In the genomic region with DNA sequence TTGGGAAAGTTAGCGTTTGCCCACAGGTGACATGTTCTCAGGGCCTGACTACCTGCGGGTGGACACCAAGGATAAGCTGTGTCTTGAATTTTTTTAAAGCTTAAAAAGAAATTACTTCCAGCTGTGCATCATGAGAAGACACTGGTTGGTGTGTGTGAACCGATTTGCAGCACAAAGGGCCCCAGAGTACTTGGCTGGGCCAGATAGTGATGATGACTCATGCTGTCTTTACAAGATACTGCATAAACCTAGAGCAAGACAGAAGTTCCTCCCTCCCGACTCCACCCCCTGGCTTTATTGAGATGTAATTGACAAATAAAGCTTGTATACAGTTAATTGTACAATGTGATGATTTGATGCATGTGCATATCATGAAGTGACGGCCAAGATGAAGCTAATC, we compare ENCODE assay signal across 10 cellular contexts.
DNase-seq lines count a peak whose midpoint lies in the region; ATAC-seq, FAIRE-seq and TF ChIP-seq lines count a peak whose summit lies in the region.
"Had no signal": no experiment of that assay in that cellular context is flagged by ENCODE, and none has a peak within 500 bp of the region (broad histone marks: within the 10 kb centered on the region; RNA-seq: fewer than 3 reads in every experiment).

No MANE protein-coding gene starts in this region.

- H3K36me3 ChIP-seq in bronchial epithelial cell (ENCODE audit: control insufficient read depth, insufficient read depth, low read length): no peaks in the 10 kb centered on the region
- H3K36me3 ChIP-seq in kidney epithelial cell (ENCODE audit: control insufficient read depth, insufficient read depth, low read length): no peaks in the 10 kb centered on the region
- H3K36me3 ChIP-seq: lower lobe of right lung had no signal

- H3K27me3 ChIP-seq in bronchial epithelial cell (ENCODE audit: control insufficient read depth, insufficient read depth, low read length) (no peaks in the 10 kb centered on the region), kidney epithelial cell (ENCODE audit: control insufficient read depth, insufficient read depth, low read length) (no peaks in the 10 kb centered on the region)

- H3K4me3 ChIP-seq in bronchial epithelial cell (ENCODE audit: low read depth, low read length): no peak overlapping the region
- H3K4me3 ChIP-seq in kidney epithelial cell (ENCODE audit: low read depth, low read length): no peak overlapping the region
- H3K4me3 ChIP-seq: lower lobe of right lung had no signal

- FAIRE-seq in bronchial epithelial cell (lab: Jason Lieb, UNC): no peak
- no peak for FAIRE-seq in GM12891 (lab: Jason Lieb, UNC)

- peak; percentile 87 for DNase-seq in AG08395 (ENCODE audit: low spot score)
- DNase-seq in LoVo (ENCODE audit: low spot score): peak; percentile 18
- peak; percentile 85 for DNase-seq in bronchial epithelial cell (ENCODE audit: low read depth)
- peak; percentile 54 for DNase-seq in kidney epithelial cell (ENCODE audit: low read depth)
- DNase-seq in GM12891 (ENCODE audit: insufficient read length, low spot score): no peak
- no peak for DNase-seq in stimulated activated naive CD8-positive, alpha-beta T cell treated with anti-CD3 and anti-CD28 coated beads, Interleukin-15, Interleukin-2, amounts not matched to agents 100 U/mL and 50 U/mL, for 24 hours
- DNase-seq in COR-L47 (lab: John Stamatoyannopoulos, UW): no peak
- DNase-seq: lower lobe of right lung, NCI-H2081 had no signal

- TF ChIP-seq POLR2A in GM12891 (IDR thresholded peaks at IDR 0.05; ENCODE audit: low read depth, low read length): no peak

- ATAC-seq in HG02642 (IDR thresholded peaks at IDR 0.05; ENCODE audit: poor library complexity, unreplicated experiment): no peak
- ATAC-seq in stimulated activated naive CD8-positive, alpha-beta T cell treated with anti-CD3 and anti-CD28 coated beads, Interleukin-15, Interleukin-2, amounts not matched to agents 100 U/mL and 50 U/mL, for 24 hours: no peak

- no peak for TF ChIP-seq CTCF in bronchial epithelial cell (IDR thresholded peaks at IDR 0.05; ENCODE audit: insufficient read depth, low read length, severe bottlenecking)
- no peak for TF ChIP-seq CTCF in kidney epithelial cell (IDR thresholded peaks at IDR 0.05; ENCODE audit: insufficient read depth, low read length, poor library complexity, severe bottlenecking)

TF ChIP-seq in GM12891, 5 proteins besides CTCF, POLR2A, EP300 and RAD21:
- TF ChIP-seq POLR2AphosphoS5 (IDR thresholded peaks at IDR 0.05; ENCODE audit: low read depth, low read length): no peak
- no peak for TF ChIP-seq SPI1 (IDR thresholded peaks at IDR 0.05; ENCODE audit: low read depth, low read length)
- no peak for TF ChIP-seq PAX5 (IDR thresholded peaks at IDR 0.05; ENCODE audit: insufficient read depth, low read length, severe bottlenecking)
- TF ChIP-seq POU2F2 (IDR thresholded peaks at IDR 0.05; ENCODE audit: low read depth, low read length): no peak
- no peak for TF ChIP-seq TAF1 (IDR thresholded peaks at IDR 0.05; ENCODE audit: low read depth, low read length)
TF ChIP-seq in GM12891: peak in this region for 0.

Comparison
In these comparisons a context has a peak if more than half of its experiments do, and no peak if none do; other contexts are left out.
1. DNase-seq: peak in AG08395 (single experiment), LoVo (single experiment), bronchial epithelial cell (single experiment) and kidney epithelial cell (single experiment); none in GM12891 (single experiment), stimulated activated naive CD8-positive, alpha-beta T cell treated with anti-CD3 and anti-CD28 coated beads, Interleukin-15, Interleukin-2, amounts not matched to agents 100 U/mL and 50 U/mL, for 24 hours (single experiment) and COR-L47 (single experiment).